23 cellular contexts compared by ENCODE assay signal in the genomic region with DNA sequence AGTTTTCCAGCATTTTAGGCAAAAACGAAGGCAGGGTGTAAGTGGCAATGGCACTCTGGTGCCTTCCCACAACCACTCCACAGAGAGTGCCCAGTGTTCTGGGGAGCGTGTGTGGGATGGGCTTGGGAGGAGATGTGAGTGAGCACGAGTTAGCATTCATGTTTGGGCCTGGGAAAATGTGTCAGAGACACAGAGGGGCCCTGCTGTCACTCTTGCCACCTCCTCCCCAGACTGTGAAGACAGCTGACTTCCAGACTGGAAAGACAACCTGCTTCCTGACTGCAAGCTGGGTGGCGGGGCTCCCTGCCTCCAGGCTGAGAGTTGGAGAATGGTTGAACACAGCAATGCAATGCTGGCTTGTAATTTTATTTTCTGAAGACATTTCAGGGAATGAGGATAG.
A peak's percentile ranks its signal among the peaks of the same experiment; 100 is the strongest.
DNase-seq lines count a peak whose midpoint lies in the region; ATAC-seq and TF ChIP-seq lines count a peak whose summit lies in the region.
"Had no signal": no experiment of that assay in that cellular context is flagged by ENCODE, and none has a peak within 500 bp of the region (broad histone marks: within the 10 kb centered on the region; RNA-seq: fewer than 3 reads in every experiment).

No MANE protein-coding gene starts in this region.

- ATAC-seq in stimulated activated effector memory CD8-positive, alpha-beta T cell treated with anti-CD3 and anti-CD28 coated beads, Interleukin-12 subunit alpha, Interleukin-12 subunit beta, amount 100 ng/mL, for 72 hours, result peak; percentile 11
- ATAC-seq in HG02852 (IDR thresholded peaks at IDR 0.05; ENCODE audit: unreplicated experiment), result no peak
- ATAC-seq: CD8-positive, alpha-beta T cell; HepG2; Right ventricle myocardium inferior had no signal

- peaks cover 8% of the 10 kb centered on the region for H3K27me3 Mint-ChIP-seq in brain
- H3K27me3 Mint-ChIP-seq in mesothelial cell of epicardium (ENCODE audit: low read depth), result no peaks in the 10 kb centered on the region

- no peak overlapping the region for H3K4me3 Mint-ChIP-seq in brain
- H3K4me3 Mint-ChIP-seq in mesothelial cell of epicardium, result no peak overlapping the region
- H3K4me3 Mint-ChIP-seq in stimulated activated effector memory CD8-positive, alpha-beta T cell treated with anti-CD3 and anti-CD28 coated beads, Interleukin-12 subunit alpha, Interleukin-12 subunit beta, amount 100 ng/mL, for 72 hours, result no peak overlapping the region
- H3K4me3 Mint-ChIP-seq: B cell; CD8-positive, alpha-beta T cell had no signal

- H3K27ac Mint-ChIP-seq in brain (peak overlapping the region in 4 of 5 experiments; percentile 35 to 94 (median 57)), mesothelial cell of epicardium (peak overlapping the region; percentile 41)
- H3K27ac Mint-ChIP-seq in stimulated activated effector memory CD8-positive, alpha-beta T cell treated with anti-CD3 and anti-CD28 coated beads, Interleukin-12 subunit alpha, Interleukin-12 subunit beta, amount 100 ng/mL, for 72 hours, result no peak overlapping the region
- H3K27ac Mint-ChIP-seq: B cell; CD8-positive, alpha-beta T cell had no signal

- DNase-seq in ecto neural progenitor cell (ENCODE audit: low spot score), result peak; percentile 33
- no peak for DNase-seq in mesothelial cell of epicardium (ENCODE audit: low spot score in 2 of 2, unreplicated experiment in 2 of 2)
- no peak for DNase-seq in stimulated activated effector memory CD8-positive, alpha-beta T cell treated with anti-CD3 and anti-CD28 coated beads, Interleukin-12 subunit alpha, Interleukin-12 subunit beta, amount 100 ng/mL, for 72 hours (ENCODE audit: low spot score in 2 of 2)
- DNase-seq in dermis blood vessel endothelial cell, result no peak
- DNase-seq in HAP-1 (ENCODE audit: low spot score in 2 of 2), result no peak
- DNase-seq: Caco-2; DMS79 treated with DMSO at 0.1 percent for 48 hours; Karpas-422; NCI-H1092 treated with DMSO at 0.1 percent for 48 hours; NCI-H1436; NCI-H1930; NCI-H2107; NCI-H524; NCI-H774; NK-92 treated with Interleukin-12 subunit alpha and Interleukin-12 subunit beta, amount 100 ng/mL, for 24 hours; PC-9 had no signal

- H3K4me1 Mint-ChIP-seq in brain (peaks cover 46% of the 10 kb centered on the region), mesothelial cell of epicardium (peaks cover 28% of the 10 kb centered on the region)
- H3K4me1 Mint-ChIP-seq in stimulated activated effector memory CD8-positive, alpha-beta T cell treated with anti-CD3 and anti-CD28 coated beads, Interleukin-12 subunit alpha, Interleukin-12 subunit beta, amount 100 ng/mL, for 72 hours, result no peaks in the 10 kb centered on the region
- H3K4me1 Mint-ChIP-seq: B cell had no signal

- H3K9me3 Mint-ChIP-seq in brain, result peaks cover 9 to 17% (median 14%) of the 10 kb centered on the region in 5 experiments
- peaks cover 8% of the 10 kb centered on the region for H3K9me3 Mint-ChIP-seq in mesothelial cell of epicardium
- H3K9me3 Mint-ChIP-seq in stimulated activated effector memory CD8-positive, alpha-beta T cell treated with anti-CD3 and anti-CD28 coated beads, Interleukin-12 subunit alpha, Interleukin-12 subunit beta, amount 100 ng/mL, for 72 hours, result peaks cover 3% of the 10 kb centered on the region

- no peak overlapping the region for H3K4me3 ChIP-seq in HAP-1
- H3K4me3 ChIP-seq: PC-9, SJSA1 had no signal

- no peaks in the 10 kb centered on the region for H3K36me3 ChIP-seq in HAP-1 (replicated peaks)
- H3K36me3 ChIP-seq: SJSA1 had no signal

- no peaks in the 10 kb centered on the region for H3K9me3 ChIP-seq in HAP-1

- no peaks in the 10 kb centered on the region for H3K27me3 ChIP-seq in HAP-1 (ENCODE audit: low read depth)
- H3K27me3 ChIP-seq: SJSA1 had no signal

- H3K36me3 Mint-ChIP-seq in brain, result no peaks in the 10 kb centered on the region
- H3K36me3 Mint-ChIP-seq in mesothelial cell of epicardium, result no peaks in the 10 kb centered on the region
- no peaks in the 10 kb centered on the region for H3K36me3 Mint-ChIP-seq in stimulated activated effector memory CD8-positive, alpha-beta T cell treated with anti-CD3 and anti-CD28 coated beads, Interleukin-12 subunit alpha, Interleukin-12 subunit beta, amount 100 ng/mL, for 72 hours
- H3K36me3 Mint-ChIP-seq: CD8-positive, alpha-beta T cell had no signal

- no peak for TF ChIP-seq CTCF in brain (conservative IDR thresholded peaks at IDR 0.05)
- no peak for TF ChIP-seq CTCF in mesothelial cell of epicardium (IDR thresholded peaks at IDR 0.05; ENCODE audit: unreplicated experiment)

- in situ Hi-C loops in HAP-1 (cut with MboI; ENCODE audit: low sequenced_read_pairs), result no loop called here

- H3K4me1 ChIP-seq in HAP-1, result no peaks in the 10 kb centered on the region
- H3K4me1 ChIP-seq: Caco-2 had no signal
